In genomic region chr14:47189911-47190503, GRCh38 we compare ENCODE assay signal across 19 cellular contexts.
"Had no signal": no experiment of that assay in that cellular context is flagged by ENCODE, and none has a peak within 500 bp of the region (broad histone marks: within the 10 kb centered on the region; RNA-seq: fewer than 3 reads in every experiment).

No MANE protein-coding gene starts in this region.

- H3K4me2 ChIP-seq: KMS-11 had no signal

- H3K9ac ChIP-seq: KMS-11 had no signal

- DNase-seq: IMR-90; Kasumi-1; NCI-H1092; NCI-H1105 treated with DMSO at 0.1 percent for 48 hours; NCI-H1417 treated with DMSO at 0.1 percent for 48 hours; NCI-H146; NCI-H1694 treated with DMSO at 0.1 percent for 48 hours; NCI-H1930; NCI-H2081; NCI-H2107; NCI-H2227 treated with DMSO at 0.1 percent for 48 hours; NCI-H524; NCI-H82; NK-92 treated with Interleukin-12 subunit alpha and Interleukin-12 subunit beta, amount 100 ng/mL, for 24 hours; PC-3; SHP77; T-helper 1 cell had no signal

- H3K27ac ChIP-seq: KMS-11, RWPE1 had no signal
